In genomic region chr17:62091804-62092203, GRCh38 we compare ENCODE assay signal across 1 cellular context.
TF ChIP-seq lines count a peak whose summit lies in the region.

No MANE protein-coding gene starts in this region.

TF ChIP-seq in H1, 55 proteins besides CTCF, POLR2A, EP300 and RAD21 (continued from another document):
- no peak for TF ChIP-seq CHD7 (IDR thresholded peaks at IDR 0.05; ENCODE audit: insufficient replicate concordance, low read length)
- no peak for TF ChIP-seq EZH2 (IDR thresholded peaks at IDR 0.05; ENCODE audit: low read depth, low read length, severe bottlenecking)
- TF ChIP-seq RBBP5 (IDR thresholded peaks at IDR 0.05; ENCODE audit: borderline replicate concordance, low read depth, low read length): no peak
- no peak for TF ChIP-seq NRF1 (IDR thresholded peaks at IDR 0.05; ENCODE audit: low read depth, low read length)
- TF ChIP-seq SIX5 (IDR thresholded peaks at IDR 0.05; ENCODE audit: low read depth, low read length): no peak
- no peak for TF ChIP-seq RXRA (IDR thresholded peaks at IDR 0.05; ENCODE audit: insufficient read depth, low read depth, low read length)
- no peak for TF ChIP-seq TAF1 (IDR thresholded peaks at IDR 0.05; ENCODE audit: low read depth, low read length)
- TF ChIP-seq SP4 (IDR thresholded peaks at IDR 0.05; ENCODE audit: low read length): no peak
- no peak for TF ChIP-seq ASH2L (IDR thresholded peaks at IDR 0.05; ENCODE audit: low read length)
- TF ChIP-seq, protein P1, sequence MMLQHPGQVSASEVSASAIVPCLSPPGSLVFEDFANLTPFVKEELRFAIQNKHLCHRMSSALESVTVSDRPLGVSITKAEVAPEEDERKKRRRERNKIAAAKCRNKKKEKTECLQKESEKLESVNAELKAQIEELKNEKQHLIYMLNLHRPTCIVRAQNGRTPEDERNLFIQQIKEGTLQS (IDR thresholded peaks at IDR 0.05; ENCODE audit: insufficient read depth, low read depth, low read length): no peak
- TF ChIP-seq KDM5A (IDR thresholded peaks at IDR 0.05; ENCODE audit: low read length): no peak
- no peak for TF ChIP-seq JUND (IDR thresholded peaks at IDR 0.05; ENCODE audit: low read length)
- TF ChIP-seq CTBP2 (IDR thresholded peaks at IDR 0.05; ENCODE audit: borderline replicate concordance, insufficient read depth, insufficient read length, low read length): no peak
- TF ChIP-seq KDM4A (IDR thresholded peaks at IDR 0.05; ENCODE audit: low read depth, low read length, severe bottlenecking): no peak
- TF ChIP-seq EGR1 (IDR thresholded peaks at IDR 0.05; ENCODE audit: borderline replicate concordance, low read depth, low read length): no peak
- TF ChIP-seq SP2 (IDR thresholded peaks at IDR 0.05; ENCODE audit: low read length): no peak
- TF ChIP-seq KDM1A (IDR thresholded peaks at IDR 0.05; ENCODE audit: borderline replicate concordance, low read length): no peak
TF ChIP-seq in H1: peak in this region for 0.
